Comparison of ENCODE assay signal across 18 cellular contexts in the genomic region with DNA sequence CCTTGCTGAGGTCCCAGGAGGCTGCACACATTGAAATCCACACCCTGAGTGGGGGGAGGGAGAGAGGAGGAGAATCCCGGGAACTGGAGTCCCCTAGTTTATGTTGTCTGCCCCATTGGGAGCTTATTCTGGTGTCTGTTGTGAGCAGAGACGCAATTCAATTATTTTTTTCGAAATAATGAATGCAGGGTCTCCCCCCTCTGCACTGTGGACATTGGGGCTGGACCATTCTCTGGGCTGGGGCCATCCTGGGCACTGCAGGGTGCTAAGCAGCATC. TPM values are rescaled to one million over a fixed set of nuclear protein-coding genes. Genes with fewer than 3 reads are reported as not detected.
DNase-seq lines count a peak whose midpoint lies in the region; ATAC-seq and TF ChIP-seq lines count a peak whose summit lies in the region.
"Had no signal": no experiment of that assay in that cellular context is flagged by ENCODE, and none has a peak within 500 bp of the region (broad histone marks: within the 10 kb centered on the region; RNA-seq: fewer than 3 reads in every experiment).

No MANE protein-coding gene starts in this region.

- peaks cover 72% of the 10 kb centered on the region for H3K4me1 Mint-ChIP-seq in stimulated activated memory B cell treated with anti-CD40 and anti-IgM and Interleukin-4, amounts not matched to agents 10 μg/mL and 1 μg/mL and 100 μg/mL, for 72 hours

- H3K27ac Mint-ChIP-seq in stimulated activated memory B cell treated with anti-CD40 and anti-IgM and Interleukin-4, amounts not matched to agents 10 μg/mL and 1 μg/mL and 100 μg/mL, for 72 hours, result peak overlapping the region; percentile 66

- no peaks in the 10 kb centered on the region for H3K9me3 Mint-ChIP-seq in stimulated activated memory B cell treated with anti-CD40 and anti-IgM and Interleukin-4, amounts not matched to agents 10 μg/mL and 1 μg/mL and 100 μg/mL, for 72 hours

- no peak for TF ChIP-seq POLR2A in breast epithelium (IDR thresholded peaks at IDR 0.05)

- intact Hi-C loops in breast epithelium (cut with DNase I; ENCODE audit: low total_unique reads), result no loop called here

- H3K9me3 ChIP-seq in HUES6 (ENCODE audit: control insufficient read depth, insufficient read depth, low read depth, low read length), result no peaks in the 10 kb centered on the region
- no peaks in the 10 kb centered on the region for H3K9me3 ChIP-seq in breast epithelium
- H3K9me3 ChIP-seq: A549 had no signal

- no peak overlapping the region for H3K9ac ChIP-seq in HUES6 (ENCODE audit: low read length)

- TF ChIP-seq CTCF in breast epithelium (IDR thresholded peaks at IDR 0.05), result no peak

- no peak overlapping the region for H3K27ac ChIP-seq in HUES6 (ENCODE audit: low read depth, low read length)
- H3K27ac ChIP-seq in caudate nucleus (ENCODE audit: low read depth, low read length), result peak overlapping the region; percentile 70
- H3K27ac ChIP-seq in breast epithelium, result no peak overlapping the region
- H3K27ac ChIP-seq: A549, C4-2B had no signal

- ATAC-seq in stimulated activated memory B cell treated with anti-CD40 and anti-IgM and Interleukin-4, amounts not matched to agents 10 μg/mL and 1 μg/mL and 100 μg/mL, for 72 hours, result no peak
- ATAC-seq in GM21528 (IDR thresholded peaks at IDR 0.05; ENCODE audit: low FRiP score, unreplicated experiment) (no peak), GM19395 (IDR thresholded peaks at IDR 0.05; ENCODE audit: unreplicated experiment) (no peak)
- ATAC-seq: A549, K562 had no signal

- H3K36me3 Mint-ChIP-seq in stimulated activated memory B cell treated with anti-CD40 and anti-IgM and Interleukin-4, amounts not matched to agents 10 μg/mL and 1 μg/mL and 100 μg/mL, for 72 hours, result peaks cover 26% of the 10 kb centered on the region

- H3K4me3 ChIP-seq in HUES6 (ENCODE audit: low read depth, low read length) (peak overlapping the region; percentile 45), breast epithelium (no peak overlapping the region)
- H3K4me3 ChIP-seq: A549, K562 had no signal

- DNase-seq in caudate nucleus (lab: John Stamatoyannopoulos, UW) (no peak), left kidney (ENCODE audit: low read depth, low spot score) (peak; percentile 60), superior temporal gyrus (ENCODE audit: extremely low spot score) (no peak), breast epithelium (ENCODE audit: low spot score in 2 of 2) (no peak)
- DNase-seq: DMS79 treated with DMSO at 0.1 percent for 48 hours, HCEC 1CT, NCI-H1105 treated with DMSO at 0.1 percent for 48 hours, NCI-H1694, NCI-H2081 treated with DMSO at 0.1 percent for 48 hours, NCI-H510A, NCI-H774 had no signal

- peaks cover 13% of the 10 kb centered on the region for H3K4me1 ChIP-seq in HUES6 (ENCODE audit: control insufficient read depth, insufficient read depth, low read length)
- no peaks in the 10 kb centered on the region for H3K4me1 ChIP-seq in breast epithelium
- H3K4me1 ChIP-seq: A549 had no signal

- no peaks in the 10 kb centered on the region for H3K27me3 Mint-ChIP-seq in stimulated activated memory B cell treated with anti-CD40 and anti-IgM and Interleukin-4, amounts not matched to agents 10 μg/mL and 1 μg/mL and 100 μg/mL, for 72 hours

- H3K27me3 ChIP-seq in HUES6 (ENCODE audit: control insufficient read depth, insufficient read depth, low read length) (no peaks in the 10 kb centered on the region), breast epithelium (no peaks in the 10 kb centered on the region)

- no peak overlapping the region for H3K4me3 Mint-ChIP-seq in stimulated activated memory B cell treated with anti-CD40 and anti-IgM and Interleukin-4, amounts not matched to agents 10 μg/mL and 1 μg/mL and 100 μg/mL, for 72 hours

- H3K36me3 ChIP-seq in HUES6 (ENCODE audit: control insufficient read depth, insufficient read depth, low read length) (no peaks in the 10 kb centered on the region), breast epithelium (no peaks in the 10 kb centered on the region)

RNA-seq across cellular contexts. Expression of a gene that starts 48.0 kb away (rescaled TPM):
- 1 to 10 TPM; 1.6 to 7.8 (median 4.3) TPM for total RNA-seq in breast epithelium
